ENCODE assay signal across 18 cellular contexts in genomic region chr10:60541461-60541860, GRCh38.
DNase-seq lines count a peak whose midpoint lies in the region; ATAC-seq and TF ChIP-seq lines count a peak whose summit lies in the region.
"Had no signal": no experiment of that assay in that cellular context is flagged by ENCODE, and none has a peak within 500 bp of the region (broad histone marks: within the 10 kb centered on the region; RNA-seq: fewer than 3 reads in every experiment).

No MANE protein-coding gene starts in this region.

- no peak overlapping the region for H2AFZ ChIP-seq in KMS-11 (ENCODE audit: low read depth)
- H2AFZ ChIP-seq in neural progenitor cell (replicated peaks) = peak overlapping the region; percentile 46

- H3F3A ChIP-seq in neural progenitor cell (ENCODE audit: low read depth) = no peaks in the 10 kb centered on the region

- H3K36me3 Mint-ChIP-seq in neural progenitor cell = no peaks in the 10 kb centered on the region

- H3K27ac Mint-ChIP-seq in neural progenitor cell = no peak overlapping the region
- H3K27ac Mint-ChIP-seq: IgD-negative memory B cell had no signal

- H3K9me3 Mint-ChIP-seq in neural progenitor cell = no peaks in the 10 kb centered on the region
- H3K9me3 Mint-ChIP-seq: IgD-negative memory B cell had no signal

- H3K9me3 ChIP-seq in BLaER1 (no peaks in the 10 kb centered on the region), neural progenitor cell (ENCODE audit: low read depth) (no peaks in the 10 kb centered on the region), tibial artery (no peaks in the 10 kb centered on the region)
- H3K9me3 ChIP-seq: HAP-1 had no signal

- TF ChIP-seq CTCF in KMS-11 (conservative IDR thresholded peaks at IDR 0.05; ENCODE audit: low read depth, low read length) = no peak
- no peak for TF ChIP-seq CTCF in neural progenitor cell (IDR thresholded peaks at IDR 0.05)
- TF ChIP-seq CTCF in tibial artery (IDR thresholded peaks at IDR 0.05) = no peak

- peaks cover under 1% of the 10 kb centered on the region for H3K27me3 Mint-ChIP-seq in neural progenitor cell (ENCODE audit: insufficient read depth, low read depth)
- H3K27me3 Mint-ChIP-seq: IgD-negative memory B cell had no signal

- no peak for DNase-seq in left cardiac atrium
- DNase-seq in neural progenitor cell (ENCODE audit: low spot score) = no peak
- no peak for DNase-seq in tibial artery
- no peak for DNase-seq in NCI-H345 treated with DMSO at 0.1 percent for 48 hours (lab: John Stamatoyannopoulos, UW; ENCODE audit: unreplicated experiment)
- DNase-seq in NCI-H82 (lab: John Stamatoyannopoulos, UW) = no peak
- DNase-seq in NCI-H1694 treated with DMSO at 0.1 percent for 48 hours (lab: John Stamatoyannopoulos, UW) = no peak
- DNase-seq: COR-L47, MV-4-11, NCI-H1417, NCI-H2029, NCI-H510A treated with DMSO at 0.1 percent for 48 hours had no signal

- peaks cover 6% of the 10 kb centered on the region for H3K4me1 Mint-ChIP-seq in neural progenitor cell

- intact Hi-C loops in left cardiac atrium (cut with DNase I) (no loop called here), tibial artery (cut with DNase I; ENCODE audit: low total_unique reads) (no loop called here)

- H4K20me1 ChIP-seq in BLaER1 (no peaks in the 10 kb centered on the region), KMS-11 (ENCODE audit: insufficient read depth) (peaks cover 83% of the 10 kb centered on the region), neural progenitor cell (ENCODE audit: low read depth) (no peaks in the 10 kb centered on the region)

- H3K79me2 ChIP-seq in KMS-11 (ENCODE audit: insufficient read depth, low read depth) (peaks cover 100% of the 10 kb centered on the region), neural progenitor cell (ENCODE audit: low read depth) (no peaks in the 10 kb centered on the region)

- H3K4me3 Mint-ChIP-seq in neural progenitor cell = no peak overlapping the region
- H3K4me3 Mint-ChIP-seq: IgD-negative memory B cell had no signal

- peaks cover 10% of the 10 kb centered on the region for H3K4me1 ChIP-seq in BLaER1
- H3K4me1 ChIP-seq in KMS-11 (ENCODE audit: low read depth, poor library complexity, severe bottlenecking) = peaks cover 100% of the 10 kb centered on the region
- peaks cover 4% of the 10 kb centered on the region for H3K4me1 ChIP-seq in neural progenitor cell
- H3K4me1 ChIP-seq in tibial artery = peaks cover 0 to 22% (median 9%) of the 10 kb centered on the region in 4 donors
- H3K4me1 ChIP-seq: HAP-1 had no signal

- H3K27me3 ChIP-seq in BLaER1 (no peaks in the 10 kb centered on the region), KMS-11 (ENCODE audit: insufficient read depth, low read depth) (no peaks in the 10 kb centered on the region), neural progenitor cell (no peaks in the 10 kb centered on the region), tibial artery (no peaks in the 10 kb centered on the region)

- H3K9ac ChIP-seq in BLaER1 (no peak overlapping the region), KMS-11 (peak overlapping the region; percentile 19; the same call in 1 of the 2 replicates), neural progenitor cell (no peak overlapping the region)

- no peak overlapping the region for H3K27ac ChIP-seq in BLaER1
- peak overlapping the region; percentile 49; the same call in 1 of the 2 replicates for H3K27ac ChIP-seq in KMS-11
- no peak overlapping the region for H3K27ac ChIP-seq in neural progenitor cell
- no peak overlapping the region for H3K27ac ChIP-seq in tibial artery
- H3K27ac ChIP-seq: HL-60, SK-N-MC had no signal

- H3K36me3 ChIP-seq in BLaER1 (no peaks in the 10 kb centered on the region), KMS-11 (ENCODE audit: insufficient read depth) (no peaks in the 10 kb centered on the region; the same call in 1 of the 2 replicates), neural progenitor cell (no peaks in the 10 kb centered on the region), tibial artery (no peaks in the 10 kb centered on the region)
- H3K36me3 ChIP-seq: HAP-1 had no signal

- peak; percentile 40 to 61 for ATAC-seq in left cardiac atrium
- ATAC-seq: Panc1 had no signal

- no peak overlapping the region for H3K4me3 ChIP-seq in BLaER1
- no peak overlapping the region for H3K4me3 ChIP-seq in KMS-11 (IDR thresholded peaks at IDR 0.05; ENCODE audit: insufficient read depth, low read depth, low read length)
- H3K4me3 ChIP-seq in neural progenitor cell = no peak overlapping the region
- no peak overlapping the region for H3K4me3 ChIP-seq in tibial artery
- H3K4me3 ChIP-seq: HAP-1, SK-N-MC had no signal

- peak overlapping the region; percentile 48 for H3K4me2 ChIP-seq in BLaER1
- peak overlapping the region; percentile 88 for H3K4me2 ChIP-seq in KMS-11
- no peak overlapping the region for H3K4me2 ChIP-seq in neural progenitor cell
